In the genomic region with DNA sequence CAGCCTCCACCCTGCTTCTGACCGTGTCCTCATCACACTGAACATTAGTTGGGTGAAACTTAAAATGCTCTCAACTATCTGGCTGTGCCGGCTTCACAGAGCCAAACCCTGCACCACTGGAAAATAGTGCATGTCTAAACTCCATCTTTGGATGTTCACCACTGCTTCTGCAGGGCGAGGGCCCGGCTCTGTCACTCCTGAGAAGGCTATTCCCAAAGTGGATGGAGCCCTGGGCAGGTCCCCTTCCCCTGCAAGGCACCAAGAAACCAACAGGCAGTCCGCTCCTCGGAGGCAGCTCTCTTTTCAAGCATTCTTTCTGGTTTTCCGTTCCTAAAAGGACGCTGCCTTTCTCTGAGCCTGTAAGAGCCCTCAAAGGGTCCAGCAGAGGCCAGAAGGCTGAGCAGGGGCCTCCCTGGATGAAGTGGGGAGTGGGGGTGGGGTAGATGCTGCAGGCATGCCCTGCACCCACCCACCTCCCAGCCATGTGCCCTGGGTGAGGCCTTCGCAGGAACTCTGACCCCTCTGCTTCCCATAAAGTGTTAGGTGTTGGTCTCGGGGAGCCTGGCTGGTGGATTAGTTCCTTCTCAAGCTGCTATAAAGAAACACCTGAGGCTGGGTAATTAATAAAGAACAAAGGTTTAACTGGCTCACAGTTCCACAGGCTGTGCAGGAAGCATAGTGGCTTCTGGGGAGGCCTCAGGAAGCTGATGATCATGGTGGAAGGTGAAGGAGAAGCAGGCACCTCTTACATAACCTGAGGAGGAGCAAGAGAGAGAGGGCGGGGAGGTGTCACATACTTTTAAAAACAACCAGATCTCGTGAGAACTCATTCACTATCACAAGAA, we compare ENCODE assay signal across 21 cellular contexts. TPM values are rescaled to one million over a fixed set of nuclear protein-coding genes. Genes with fewer than 3 reads are reported as not detected.
"Had no signal": no experiment of that assay in that cellular context is flagged by ENCODE, and none has a peak within 500 bp of the region (broad histone marks: within the 10 kb centered on the region; RNA-seq: fewer than 3 reads in every experiment).

No MANE protein-coding gene starts in this region.

- H3K27me3 ChIP-seq: body of pancreas, suprapubic skin had no signal

- H3K4me3 Mint-ChIP-seq: activated CD4-positive, alpha-beta T cell treated with anti-CD3 and anti-CD28 coated beads, Interleukin-2, amount 10 ng/mL, durations not matched to agents 7 days and 5 days; activated T-cell treated with anti-CD3 and anti-CD28 coated beads, Interleukin-2, amount 50 U/mL, for 72 hours; naive B cell; stimulated activated naive CD8-positive, alpha-beta T cell treated with anti-CD3 and anti-CD28 coated beads, Interleukin-15, Interleukin-2, amounts not matched to agents 100 ng/mL and 50 ng/mL, for 24 hours; type B pancreatic cell had no signal

- H3K36me3 ChIP-seq: prostate gland, suprapubic skin had no signal

- DNase-seq: activated CD4-positive, alpha-beta T cell treated with anti-CD3 and anti-CD28 coated beads, Interleukin-2, amount 10 ng/mL, durations not matched to agents 7 days and 5 days; activated CD4-positive, CD25-positive, alpha-beta regulatory T cell; activated CD8-positive, alpha-beta memory T cell treated with anti-CD3 and anti-CD28 coated beads, Interleukin-2, amount 50 U/mL, for 48 hours; activated gamma-delta T cell; activated T-cell treated with anti-CD3 and anti-CD28 coated beads, Interleukin-2, amount 50 U/mL, for 72 hours; amygdala; body of pancreas; central memory CD4-positive, alpha-beta T cell; effector memory CD4-positive, alpha-beta T cell; foreskin keratinocyte; glutamatergic neuron; naive B cell; nucleus accumbens; T-helper 2 cell had no signal

- H3K4me1 ChIP-seq: body of pancreas, foreskin keratinocyte, prostate gland, suprapubic skin had no signal

- H3K9me3 Mint-ChIP-seq: activated CD4-positive, alpha-beta T cell treated with anti-CD3 and anti-CD28 coated beads, Interleukin-2, amount 10 ng/mL, durations not matched to agents 7 days and 5 days had no signal

- H3K27ac Mint-ChIP-seq: activated CD4-positive, alpha-beta T cell treated with anti-CD3 and anti-CD28 coated beads, Interleukin-2, amount 10 ng/mL, durations not matched to agents 7 days and 5 days; activated naive CD4-positive, alpha-beta T cell treated with anti-CD3 and anti-CD28 coated beads, Interleukin-2, amount 50 U/mL, for 72 hours; activated T-cell treated with anti-CD3 and anti-CD28 coated beads, Interleukin-2, amount 50 U/mL, for 72 hours; naive B cell; stimulated activated naive CD8-positive, alpha-beta T cell treated with anti-CD3 and anti-CD28 coated beads, Interleukin-15, Interleukin-2, amounts not matched to agents 100 ng/mL and 50 ng/mL, for 24 hours; type B pancreatic cell had no signal

- H3K9me3 ChIP-seq: body of pancreas, prostate gland, suprapubic skin had no signal

- H3K27ac ChIP-seq: body of pancreas, foreskin keratinocyte, prostate gland, suprapubic skin had no signal

- H3K4me3 ChIP-seq: body of pancreas, prostate gland, smooth muscle cell, suprapubic skin had no signal

- H3K36me3 Mint-ChIP-seq: activated naive CD4-positive, alpha-beta T cell treated with anti-CD3 and anti-CD28 coated beads, Interleukin-2, amount 50 U/mL, for 72 hours; naive B cell; type B pancreatic cell had no signal

- ATAC-seq: activated naive CD4-positive, alpha-beta T cell treated with anti-CD3 and anti-CD28 coated beads, Interleukin-2, amount 50 U/mL, for 72 hours; activated T-cell treated with anti-CD3 and anti-CD28 coated beads, Interleukin-2, amount 50 U/mL, for 72 hours; body of pancreas; foreskin keratinocyte; right cardiac atrium had no signal

RNA-seq across cellular contexts. Expression of gene LINC01488, which starts 23.3 kb away (rescaled TPM):
- total RNA-seq: activated CD4-positive, alpha-beta T cell treated with anti-CD3 and anti-CD28 coated beads, Interleukin-2, amount 10 ng/mL, durations not matched to agents 7 days and 5 days; activated naive CD4-positive, alpha-beta T cell treated with anti-CD3 and anti-CD28 coated beads, Interleukin-2, amount 50 U/mL, for 72 hours; activated T-cell treated with anti-CD3 and anti-CD28 coated beads, Interleukin-2, amount 50 U/mL, for 72 hours; body of pancreas; foreskin keratinocyte; prostate gland; smooth muscle cell; suprapubic skin had no signal
- polyA plus RNA-seq: foreskin keratinocyte, smooth muscle cell had no signal
